Comparison of ENCODE assay signal across 8 cellular contexts in the genomic region with DNA sequence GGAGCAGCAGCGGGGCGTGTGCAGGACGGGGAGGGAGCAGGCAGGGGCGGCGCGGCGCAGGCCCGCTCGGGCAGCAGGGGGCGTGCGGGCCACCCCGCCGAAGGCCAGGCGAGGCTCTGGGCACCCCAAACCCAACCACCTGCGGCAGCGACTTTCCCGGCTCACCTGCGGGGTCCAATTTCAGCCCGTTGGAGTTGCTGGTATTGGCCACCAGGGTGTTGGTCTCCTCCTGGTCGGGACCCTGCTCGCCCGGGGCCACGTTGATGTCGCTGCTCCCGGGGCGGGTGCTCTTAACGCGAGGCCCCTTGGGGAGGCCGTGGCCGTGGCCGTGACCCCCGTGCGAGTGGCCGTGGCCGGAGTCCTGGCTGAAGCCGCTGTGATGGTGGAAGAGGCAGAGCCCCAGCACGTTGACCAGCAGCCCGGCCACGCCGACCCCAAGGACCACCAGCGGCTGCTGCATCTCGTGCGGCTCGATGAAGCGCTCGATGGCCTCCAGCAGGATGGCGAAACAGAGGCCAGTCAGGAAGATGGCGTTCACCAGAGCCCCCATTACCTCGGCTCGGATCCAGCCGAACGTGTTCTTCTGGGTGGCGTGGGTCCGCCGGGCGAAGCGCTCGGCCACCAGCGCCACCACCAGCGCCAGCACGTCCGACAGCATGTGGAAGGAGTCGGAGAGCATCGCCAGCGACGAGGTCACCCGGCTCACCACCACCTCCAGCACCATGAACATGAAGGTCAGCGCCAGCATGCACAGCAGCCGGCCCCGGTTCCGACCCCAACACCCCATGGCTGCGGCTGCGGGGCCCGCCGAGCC. TPM values are rescaled to one million over a fixed set of nuclear protein-coding genes. Genes with fewer than 3 reads are reported as not detected.
A peak's percentile ranks its signal among the peaks of the same experiment; 100 is the strongest.
DNase-seq lines count a peak whose midpoint lies in the region; ATAC-seq and TF ChIP-seq lines count a peak whose summit lies in the region.

No MANE protein-coding gene starts in this region.

- H3K9me3 Mint-ChIP-seq in activated CD4-positive, alpha-beta memory T cell treated with anti-CD3 and anti-CD28 coated beads for 36 hours = no peaks in the 10 kb centered on the region

- DNase-seq in AG09319 (ENCODE audit: extremely low read depth, low read depth) (no peak), NCI-H460 (ENCODE audit: extremely low read depth, low read depth) (peak; percentile 70), ecto neural progenitor cell (ENCODE audit: low spot score) (peak; percentile 82), lung microvascular endothelial cell (ENCODE audit: low read depth in 2 of 2) (peak; percentile 73 to 75)
- DNase-seq in activated CD4-positive, alpha-beta memory T cell treated with anti-CD3 and anti-CD28 coated beads for 36 hours = peak; percentile 82
- DNase-seq in stimulated activated CD8-positive, alpha-beta memory T cell treated with anti-CD3 and anti-CD28 coated beads, Interleukin-12 subunit alpha, Interleukin-12 subunit beta, amount 100 ng/mL, for 1 hour (ENCODE audit: low read depth) = peak; percentile 56

- H3K27ac Mint-ChIP-seq in activated CD4-positive, alpha-beta memory T cell treated with anti-CD3 and anti-CD28 coated beads for 36 hours = peak overlapping the region; percentile 69

- peak overlapping the region; percentile 91 for H3K4me3 Mint-ChIP-seq in activated CD4-positive, alpha-beta memory T cell treated with anti-CD3 and anti-CD28 coated beads for 36 hours

- ATAC-seq in GM18858 (IDR thresholded peaks at IDR 0.05; ENCODE audit: unreplicated experiment) (peak; percentile 2), HG03095 (IDR thresholded peaks at IDR 0.05; ENCODE audit: unreplicated experiment) (peak; percentile 41)

- peak; percentile 49 for TF ChIP-seq CTCF in AG09319 (IDR thresholded peaks at IDR 0.05; ENCODE audit: low read depth, low read length)

- peaks cover 11% of the 10 kb centered on the region for H3K36me3 Mint-ChIP-seq in activated CD4-positive, alpha-beta memory T cell treated with anti-CD3 and anti-CD28 coated beads for 36 hours

- POLR2A ChIA-PET in activated CD4-positive, alpha-beta memory T cell treated with anti-CD3 and anti-CD28 coated beads for 36 hours (lab: Charles Lee) = interaction anchor here (0.9 to 1.5 kb wide), 4 partner anchors 29 to 320 kb away, joined by 3 read pairs; no protein-coding TSS in a partner anchor

- intact Hi-C loops in activated CD4-positive, alpha-beta memory T cell treated with anti-CD3 and anti-CD28 coated beads for 36 hours (cut with micrococcal nuclease) = loop anchor here (1.0 to 10.0 kb wide), 7 partner anchors 29 to 1796 kb away; a partner anchor contains a TSS

- no peaks in the 10 kb centered on the region for H3K27me3 Mint-ChIP-seq in activated CD4-positive, alpha-beta memory T cell treated with anti-CD3 and anti-CD28 coated beads for 36 hours

- CTCF ChIA-PET in activated CD4-positive, alpha-beta memory T cell treated with anti-CD3 and anti-CD28 coated beads for 36 hours (lab: Charles Lee) = interaction anchor here (0.7 to 2.7 kb wide), 14 partner anchors 11 to 878 kb away, joined by 3 to 22 read pairs (median 3); a partner anchor contains a TSS

- H3K4me1 Mint-ChIP-seq in activated CD4-positive, alpha-beta memory T cell treated with anti-CD3 and anti-CD28 coated beads for 36 hours (ENCODE audit: low read depth) = peaks cover 36% of the 10 kb centered on the region

RNA-seq across cellular contexts. Expression of a gene that starts 0.9 kb away (rescaled TPM):
- 33.2 and 35.3 TPM in 2 replicates for total RNA-seq in NCI-H460 (2014; rRNA removed; shearing (Covaris generic))
- polyA plus RNA-seq in NCI-H460 (2014; cell fraction: nucleus; rRNA removed) = 15.9 and 18.6 TPM in 2 replicates
- total RNA-seq in activated CD4-positive, alpha-beta memory T cell treated with anti-CD3 and anti-CD28 coated beads for 36 hours = 1 to 10 TPM; 3.5 to 3.9 TPM
- 17.4 and 31.9 TPM in 2 replicates for total RNA-seq in lung microvascular endothelial cell
